Comparison of ENCODE assay signal across 20 cellular contexts in genomic region chr15:63072809-63073277, GRCh38. TPM values are rescaled to one million over a fixed set of nuclear protein-coding genes. Genes with fewer than 3 reads are reported as not detected.
DNase-seq lines count a peak whose midpoint lies in the region; ATAC-seq and TF ChIP-seq lines count a peak whose summit lies in the region.
"Had no signal": no experiment of that assay in that cellular context is flagged by ENCODE, and none has a peak within 500 bp of the region (broad histone marks: within the 10 kb centered on the region; RNA-seq: fewer than 3 reads in every experiment).

No MANE protein-coding gene starts in this region.

- H3K36me3 ChIP-seq in RWPE2 (ENCODE audit: low read depth) (peaks cover 32% of the 10 kb centered on the region), neural progenitor cell (peaks cover 3% of the 10 kb centered on the region)
- H3K36me3 ChIP-seq: gastrocnemius medialis, WERI-Rb-1 had no signal

- no peak for DNase-seq in AG04450 (ENCODE audit: low read depth, low spot score)
- DNase-seq in RWPE2 (ENCODE audit: low spot score), result no peak
- DNase-seq in epithelial cell of esophagus (ENCODE audit: low read depth), result peak; percentile 31
- no peak for DNase-seq in neural progenitor cell (ENCODE audit: low spot score)
- no peak for DNase-seq in NCI-H2227 (lab: John Stamatoyannopoulos, UW; ENCODE audit: unreplicated experiment)
- no peak for DNase-seq in glutamatergic neuron
- DNase-seq in COLO829 (ENCODE audit: low spot score), result no peak
- DNase-seq in retina, result no peak
- DNase-seq: activated CD4-positive, alpha-beta T cell treated with anti-CD3 and anti-CD28 coated beads, Interleukin-2, amount 50 U/mL, for 4 hours; activated gamma-delta T cell; gastrocnemius medialis; left cardiac atrium; NCI-H1694 treated with DMSO at 0.1 percent for 48 hours; spleen; stimulated activated CD4-positive, alpha-beta T cell treated with anti-CD3 and anti-CD28 coated beads, Interleukin-4, amount 100 ng/mL, for 24 hours; T-helper 17 cell; WERI-Rb-1 had no signal

- CTCF ChIA-PET in AG04450 (lab: Charles Lee), result interaction anchor here (1.9 kb wide), 1 partner anchor 9 kb away, joined by 4 read pairs; no protein-coding TSS in a partner anchor

- H3K4me2 ChIP-seq in neural progenitor cell, result no peak overlapping the region
- H3K4me2 ChIP-seq: BLaER1 treated with 17β-estradiol and CSF1 and Interleukin-3, amounts not matched to agents 10 nM and 100 nM had no signal

- H3K27ac ChIP-seq in AG04450 (ENCODE audit: low read depth, low read length) (peak overlapping the region; percentile 32), RWPE2 (ENCODE audit: poor library complexity, severe bottlenecking) (no peak overlapping the region), neural progenitor cell (peak overlapping the region; percentile 55)
- H3K27ac ChIP-seq: BLaER1 treated with 17β-estradiol and CSF1 and Interleukin-3, amounts not matched to agents 10 nM and 100 nM; gastrocnemius medialis; spleen; WERI-Rb-1 had no signal

- H3K27me3 Mint-ChIP-seq in neural progenitor cell (ENCODE audit: insufficient read depth, low read depth) (no peaks in the 10 kb centered on the region), glutamatergic neuron (ENCODE audit: unreplicated experiment) (peaks cover 3% of the 10 kb centered on the region)

- H3K79me2 ChIP-seq in neural progenitor cell (ENCODE audit: low read depth), result no peaks in the 10 kb centered on the region

- no peak overlapping the region for H3K4me3 Mint-ChIP-seq in neural progenitor cell
- no peak overlapping the region for H3K4me3 Mint-ChIP-seq in glutamatergic neuron (ENCODE audit: unreplicated experiment)
- H3K4me3 Mint-ChIP-seq: IgD-negative memory B cell, neural crest cell, T-helper 17 cell had no signal

- peak; percentile 19; the same call in 2 of the 3 replicates for ATAC-seq in RWPE2 (ENCODE audit: low read depth)
- ATAC-seq: gastrocnemius medialis, T-helper 17 cell had no signal

- no peak overlapping the region for H2AFZ ChIP-seq in neural progenitor cell (replicated peaks)

- no peak overlapping the region for H3K27ac Mint-ChIP-seq in neural progenitor cell
- no peak overlapping the region for H3K27ac Mint-ChIP-seq in glutamatergic neuron (ENCODE audit: unreplicated experiment)
- H3K27ac Mint-ChIP-seq: IgD-negative memory B cell, T-helper 17 cell had no signal

- H3K9me3 ChIP-seq in AG04450 (ENCODE audit: control insufficient read depth, insufficient read depth, low read length) (no peaks in the 10 kb centered on the region), RWPE2 (ENCODE audit: severe bottlenecking) (no peaks in the 10 kb centered on the region), neural progenitor cell (ENCODE audit: low read depth) (no peaks in the 10 kb centered on the region)
- H3K9me3 ChIP-seq: BLaER1 treated with 17β-estradiol and CSF1 and Interleukin-3, amounts not matched to agents 10 nM and 100 nM; gastrocnemius medialis; spleen had no signal

- no peak for TF ChIP-seq CTCF in AG04450 (IDR thresholded peaks at IDR 0.05; ENCODE audit: low read depth, low read length)
- no peak for TF ChIP-seq CTCF in RWPE2 (IDR thresholded peaks at IDR 0.05; ENCODE audit: poor library complexity, severe bottlenecking)
- TF ChIP-seq CTCF in epithelial cell of esophagus (IDR thresholded peaks at IDR 0.05; ENCODE audit: insufficient read depth, low read depth, low read length, missing control alignments), result no peak
- TF ChIP-seq CTCF in neural progenitor cell (IDR thresholded peaks at IDR 0.05), result no peak
- no peak for TF ChIP-seq CTCF in glutamatergic neuron (IDR thresholded peaks at IDR 0.05; ENCODE audit: partially characterized antibody, unreplicated experiment)

- H3K9ac ChIP-seq in neural progenitor cell, result no peak overlapping the region
- H3K9ac ChIP-seq: BLaER1 treated with 17β-estradiol and CSF1 and Interleukin-3, amounts not matched to agents 10 nM and 100 nM had no signal

- H4K20me1 ChIP-seq in neural progenitor cell (ENCODE audit: low read depth), result peaks cover 3% of the 10 kb centered on the region
- H4K20me1 ChIP-seq: BLaER1 treated with 17β-estradiol and CSF1 and Interleukin-3, amounts not matched to agents 10 nM and 100 nM had no signal

- peaks cover 26% of the 10 kb centered on the region for H3K36me3 Mint-ChIP-seq in neural progenitor cell
- H3K36me3 Mint-ChIP-seq in glutamatergic neuron (ENCODE audit: unreplicated experiment), result peaks cover 5% of the 10 kb centered on the region

- H3K4me1 ChIP-seq in RWPE2 (ENCODE audit: insufficient read depth, poor library complexity, severe bottlenecking), result no peaks in the 10 kb centered on the region
- peaks cover 34% of the 10 kb centered on the region for H3K4me1 ChIP-seq in neural progenitor cell

- H3F3A ChIP-seq in neural progenitor cell (ENCODE audit: low read depth), result peaks cover 63% of the 10 kb centered on the region

- H3K9me3 Mint-ChIP-seq in neural progenitor cell (no peaks in the 10 kb centered on the region), glutamatergic neuron (ENCODE audit: unreplicated experiment) (peaks cover 4% of the 10 kb centered on the region)
- H3K9me3 Mint-ChIP-seq: IgD-negative memory B cell, neural crest cell had no signal

- H3K27me3 ChIP-seq in AG04450 (ENCODE audit: control insufficient read depth, insufficient read depth, low read length), result no peaks in the 10 kb centered on the region
- H3K27me3 ChIP-seq in RWPE2 (ENCODE audit: insufficient read depth, poor library complexity, severe bottlenecking), result no peaks in the 10 kb centered on the region
- no peaks in the 10 kb centered on the region for H3K27me3 ChIP-seq in neural progenitor cell
- H3K27me3 ChIP-seq: BLaER1 treated with 17β-estradiol and CSF1 and Interleukin-3, amounts not matched to agents 10 nM and 100 nM; gastrocnemius medialis had no signal

- H3K4me1 Mint-ChIP-seq in neural progenitor cell, result peaks cover 22% of the 10 kb centered on the region
- H3K4me1 Mint-ChIP-seq in glutamatergic neuron (ENCODE audit: low read depth, unreplicated experiment), result peaks cover 26% of the 10 kb centered on the region

- POLR2A ChIA-PET in AG04450 (lab: Yijun Ruan, JAX), result interaction anchor here (0.6 to 3.4 kb wide), 6 partner anchors 20 to 192 kb away, joined by 3 to 12 read pairs (median 4); partner anchors contain the start of gene RPS27L

- H3K4me3 ChIP-seq in AG04450 (ENCODE audit: low read depth, low read length) (no peak overlapping the region), RWPE2 (ENCODE audit: severe bottlenecking) (no peak overlapping the region), epithelial cell of esophagus (ENCODE audit: low read length) (no peak overlapping the region), neural progenitor cell (no peak overlapping the region)
- H3K4me3 ChIP-seq: BLaER1 treated with 17β-estradiol and CSF1 and Interleukin-3, amounts not matched to agents 10 nM and 100 nM; gastrocnemius medialis; spleen had no signal

RNA-seq across cellular contexts. Expression of gene TPM1, which starts 30.3 kb away (rescaled TPM):
- 1,162 and 1,348 TPM in 2 replicates for polyA plus RNA-seq in AG04450 (2011; rRNA removed)
- polyA minus RNA-seq in AG04450 (2011; rRNA and poly(A)+ RNA removed), result 575 and 622 TPM in 2 replicates
- total RNA-seq in neural progenitor cell (ENCODE audit: low replicate concordance), result 614 and 623 TPM in 2 replicates
- total RNA-seq in glutamatergic neuron (ENCODE audit: unreplicated experiment), result 255 TPM

RNA-seq across cellular contexts. Expression of gene LACTB, which starts 48.8 kb away (rescaled TPM):
- polyA plus RNA-seq in AG04450 (2011; rRNA removed), result 31.6 and 51.1 TPM in 2 replicates
- 10.6 and 18.5 TPM in 2 replicates for polyA minus RNA-seq in AG04450 (2011; rRNA and poly(A)+ RNA removed)
- total RNA-seq in neural progenitor cell (ENCODE audit: low replicate concordance) (3.6 and 4.4 TPM in 2 replicates), glutamatergic neuron (ENCODE audit: unreplicated experiment) (20.1 TPM)
